ENCODE assay signal across 8 cellular contexts in the genomic region with DNA sequence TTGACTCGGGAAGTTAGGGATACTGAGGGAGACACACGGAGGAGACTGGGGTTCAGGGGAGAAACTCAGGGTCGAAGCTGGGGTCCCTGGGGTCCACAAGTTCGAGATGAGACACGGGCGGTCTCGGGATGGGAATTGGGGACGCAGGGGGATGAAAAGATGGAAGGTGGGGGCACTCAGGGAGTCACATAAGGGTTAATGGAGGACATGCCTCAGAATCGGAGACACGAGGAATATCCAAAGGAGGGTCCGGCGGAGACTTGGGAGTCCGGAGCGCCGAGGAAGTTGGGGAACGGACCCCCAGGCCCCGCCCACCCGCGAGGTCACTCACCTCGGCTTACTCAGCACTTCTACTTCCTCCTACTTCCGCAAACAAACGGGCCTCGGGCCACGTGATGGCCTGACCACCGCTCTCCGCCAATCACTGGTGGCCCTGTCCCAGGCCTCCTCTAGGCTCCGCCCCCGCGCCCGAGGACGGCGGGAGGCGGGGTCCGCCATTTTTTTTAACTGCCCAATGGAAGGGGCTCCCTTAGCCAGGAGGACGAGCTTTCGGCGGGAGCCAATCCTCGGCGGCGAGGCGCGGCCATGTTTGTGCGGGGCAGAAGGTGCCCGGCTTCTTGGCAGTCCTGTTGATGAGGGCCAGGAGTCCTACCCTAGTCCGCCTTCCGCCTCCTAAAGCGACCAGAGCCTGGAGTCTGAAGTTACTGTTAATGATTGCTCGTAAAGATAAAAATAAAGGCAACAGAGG. TPM values are rescaled to one million over a fixed set of nuclear protein-coding genes. Genes with fewer than 3 reads are reported as not detected.
DNase-seq lines count a peak whose midpoint lies in the region; ATAC-seq and TF ChIP-seq lines count a peak whose summit lies in the region.

A gene with protein sequence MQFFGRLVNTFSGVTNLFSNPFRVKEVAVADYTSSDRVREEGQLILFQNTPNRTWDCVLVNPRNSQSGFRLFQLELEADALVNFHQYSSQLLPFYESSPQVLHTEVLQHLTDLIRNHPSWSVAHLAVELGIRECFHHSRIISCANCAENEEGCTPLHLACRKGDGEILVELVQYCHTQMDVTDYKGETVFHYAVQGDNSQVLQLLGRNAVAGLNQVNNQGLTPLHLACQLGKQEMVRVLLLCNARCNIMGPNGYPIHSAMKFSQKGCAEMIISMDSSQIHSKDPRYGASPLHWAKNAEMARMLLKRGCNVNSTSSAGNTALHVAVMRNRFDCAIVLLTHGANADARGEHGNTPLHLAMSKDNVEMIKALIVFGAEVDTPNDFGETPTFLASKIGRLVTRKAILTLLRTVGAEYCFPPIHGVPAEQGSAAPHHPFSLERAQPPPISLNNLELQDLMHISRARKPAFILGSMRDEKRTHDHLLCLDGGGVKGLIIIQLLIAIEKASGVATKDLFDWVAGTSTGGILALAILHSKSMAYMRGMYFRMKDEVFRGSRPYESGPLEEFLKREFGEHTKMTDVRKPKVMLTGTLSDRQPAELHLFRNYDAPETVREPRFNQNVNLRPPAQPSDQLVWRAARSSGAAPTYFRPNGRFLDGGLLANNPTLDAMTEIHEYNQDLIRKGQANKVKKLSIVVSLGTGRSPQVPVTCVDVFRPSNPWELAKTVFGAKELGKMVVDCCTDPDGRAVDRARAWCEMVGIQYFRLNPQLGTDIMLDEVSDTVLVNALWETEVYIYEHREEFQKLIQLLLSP (minus strand): TSS at position 378 of the 748 bp plus-strand sequence. CDS start 12,404 bp downstream, outside the sequence.

- ATAC-seq in GM19324 (IDR thresholded peaks at IDR 0.05; ENCODE audit: low FRiP score, unreplicated experiment) (peak; percentile 89), HG03469 (IDR thresholded peaks at IDR 0.05; ENCODE audit: unreplicated experiment) (peak; percentile 72), left colon (peak; percentile 83)

- H3K4me3 Mint-ChIP-seq in activated CD4-positive, alpha-beta T cell treated with anti-CD3 and anti-CD28 coated beads, Interleukin-2, amount 10 ng/mL, durations not matched to agents 24 days and 14 days: peak within 1 kb of the TSS; percentile 98

- H3K4me1 ChIP-seq in BE2C: peaks cover 5% of the 10 kb centered on the region; the same call in 1 of the 2 replicates
- H3K4me1 ChIP-seq in colonic mucosa: peaks cover 6% of the 10 kb centered on the region

- H3K4me1 Mint-ChIP-seq in activated CD4-positive, alpha-beta T cell treated with anti-CD3 and anti-CD28 coated beads, Interleukin-2, amount 10 ng/mL, durations not matched to agents 24 days and 14 days: peaks cover 38% of the 10 kb centered on the region

- H3K36me3 ChIP-seq in BE2C (no peaks in the 10 kb centered on the region), colonic mucosa (no peaks in the 10 kb centered on the region)

- H3K27me3 Mint-ChIP-seq in activated CD4-positive, alpha-beta T cell treated with anti-CD3 and anti-CD28 coated beads, Interleukin-2, amount 10 ng/mL, durations not matched to agents 24 days and 14 days: peaks cover 7% of the 10 kb centered on the region

- H3K9ac ChIP-seq in colonic mucosa (ENCODE audit: low read depth in 2 of 2, low read length in 2 of 2): peak within 1 kb of the TSS; percentile 80 to 100

- peak within 1 kb of the TSS; percentile 98 for H3K27ac Mint-ChIP-seq in activated CD4-positive, alpha-beta T cell treated with anti-CD3 and anti-CD28 coated beads, Interleukin-2, amount 10 ng/mL, durations not matched to agents 24 days and 14 days

- intact Hi-C loops in activated CD4-positive, alpha-beta T cell treated with anti-CD3 and anti-CD28 coated beads, Interleukin-2, amount 10 ng/mL, durations not matched to agents 24 days and 14 days (cut with micrococcal nuclease): loop anchor here (1.0 to 5.0 kb wide), 2 partner anchors 20 to 326 kb away; a partner anchor contains a TSS
- intact Hi-C loops in colonic mucosa (cut with DNase I): no loop called here
- intact Hi-C loops in left colon (cut with DNase I, micrococcal nuclease): no loop called here

- H3K27ac ChIP-seq in colonic mucosa: peak within 1 kb of the TSS; percentile 81

- H3K9me3 ChIP-seq in BE2C (no peaks in the 10 kb centered on the region), colonic mucosa (no peaks in the 10 kb centered on the region)

- TF ChIP-seq CTCF in BE2C (IDR thresholded peaks at IDR 0.05; ENCODE audit: low read depth, low read length): no peak
- TF ChIP-seq CTCF in colonic mucosa (IDR thresholded peaks at IDR 0.05): no peak

- H3K9me3 Mint-ChIP-seq in activated CD4-positive, alpha-beta T cell treated with anti-CD3 and anti-CD28 coated beads, Interleukin-2, amount 10 ng/mL, durations not matched to agents 24 days and 14 days: no peaks in the 10 kb centered on the region

- no peaks in the 10 kb centered on the region for H3K36me3 Mint-ChIP-seq in activated CD4-positive, alpha-beta T cell treated with anti-CD3 and anti-CD28 coated beads, Interleukin-2, amount 10 ng/mL, durations not matched to agents 24 days and 14 days (ENCODE audit: low read depth)

- peak; percentile 99 for DNase-seq in BE2C
- peak; percentile 95 for DNase-seq in NCI-H526 treated with DMSO at 0.1 percent for 48 hours (lab: John Stamatoyannopoulos, UW)
- DNase-seq in activated CD4-positive, alpha-beta T cell treated with anti-CD3 and anti-CD28 coated beads, Interleukin-2, amount 10 ng/mL, durations not matched to agents 24 days and 14 days: peak; percentile 100
- peak; percentile 99 for DNase-seq in colonic mucosa
- DNase-seq in left colon: peak; percentile 99
- peak; percentile 99 for DNase-seq in stimulated activated CD4-positive, alpha-beta T cell treated with anti-CD3 and anti-CD28 coated beads, Interleukin-1b, Interleukin-23, amount 100 ng/mL, for 48 hours

- H3K4me3 ChIP-seq in BE2C (ENCODE audit: low read depth, low read length) (peak within 1 kb of the TSS; percentile 75), colonic mucosa (peak within 1 kb of the TSS; percentile 39)

- H3K27me3 ChIP-seq in BE2C (no peaks in the 10 kb centered on the region), colonic mucosa (no peaks in the 10 kb centered on the region)

RNA-seq across cellular contexts. Expression of the gene that starts here (rescaled TPM):
- polyA plus RNA-seq in BE2C (2012; ENCODE audit: insufficient read depth, insufficient read length, low read depth): 23.0 TPM
- 34.3 and 43.2 TPM in 2 replicates for total RNA-seq in activated CD4-positive, alpha-beta T cell treated with anti-CD3 and anti-CD28 coated beads, Interleukin-2, amount 10 ng/mL, durations not matched to agents 24 days and 14 days
- total RNA-seq in colonic mucosa (10 to 100 TPM; 24.1 to 38.5 TPM), left colon (10 to 100 TPM; 21.2 to 24.9 TPM)

Comparison
In these comparisons a context has a peak if more than half of its experiments do, and no peak if none do; other contexts are left out.
1. Peak in every context shown above with its lines: DNase-seq, ATAC-seq, H3K4me3 ChIP-seq and H3K27ac ChIP-seq.